ENCODE assay signal across 8 cellular contexts in the genomic region with DNA sequence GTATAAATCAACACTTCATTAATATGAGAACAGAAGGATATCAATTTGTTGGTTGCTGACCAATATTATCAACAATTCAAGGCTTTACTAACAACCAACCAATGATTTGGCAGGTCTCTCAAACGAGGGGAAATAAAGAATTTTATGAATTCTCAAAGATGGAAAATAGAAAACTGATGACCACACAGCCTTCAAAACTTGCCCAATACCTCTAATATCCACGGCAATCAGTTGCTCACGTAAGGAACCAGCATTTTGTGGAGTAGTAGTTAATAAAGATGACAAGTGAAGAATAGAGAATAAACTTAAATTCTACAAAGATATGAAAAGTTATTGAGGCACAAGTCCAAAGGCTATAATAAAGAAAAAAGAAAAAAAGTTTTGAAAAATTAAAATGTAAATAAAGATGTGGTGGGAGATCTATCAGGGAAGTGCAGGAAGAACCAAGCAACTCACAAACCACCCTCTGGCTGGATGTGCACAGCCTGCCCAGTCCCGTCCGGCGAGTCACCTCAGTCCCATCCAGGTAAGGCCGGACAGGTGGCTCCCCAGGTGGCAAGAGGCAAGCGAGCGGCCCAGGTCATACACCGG. TPM values are rescaled to one million over a fixed set of nuclear protein-coding genes. Genes with fewer than 3 reads are reported as not detected.
DNase-seq lines count a peak whose midpoint lies in the region; ATAC-seq, FAIRE-seq and TF ChIP-seq lines count a peak whose summit lies in the region.

No MANE protein-coding gene starts in this region.

- H3K4me1 ChIP-seq in Panc1 (ENCODE audit: control insufficient read depth, insufficient read depth, low read length) (peaks cover 10% of the 10 kb centered on the region), parathyroid adenoma (no peaks in the 10 kb centered on the region)

- H3K79me2 ChIP-seq in parathyroid adenoma = no peaks in the 10 kb centered on the region

- CTCF ChIA-PET in Panc1 (lab: Charles Lee) = no interaction called here

- no peaks in the 10 kb centered on the region for H3K36me3 ChIP-seq in Panc1 (ENCODE audit: control insufficient read depth, insufficient read depth, low read length)
- no peaks in the 10 kb centered on the region for H3K36me3 ChIP-seq in parathyroid adenoma (ENCODE audit: control insufficient read depth, insufficient read depth, low read length)

- H3K4me3 ChIP-seq in Panc1 (ENCODE audit: low read depth in 2 of 2, low read length in 2 of 2) = peak overlapping the region; percentile 74 to 82
- H3K4me3 ChIP-seq in epithelial cell of proximal tubule (ENCODE audit: low read depth, low read length) = peak overlapping the region; percentile 89
- H3K4me3 ChIP-seq in parathyroid adenoma (ENCODE audit: low read depth, low read length) = peak overlapping the region; percentile 82

- H3K9ac ChIP-seq in parathyroid adenoma = no peak overlapping the region

- POLR2A ChIA-PET in Panc1 (lab: Charles Lee) = no interaction called here

- DNase-seq in GM03348 (ENCODE audit: low spot score) (peak; percentile 22), Panc1 (ENCODE audit: low read depth, low spot score) (no peak), epithelial cell of proximal tubule (ENCODE audit: low read depth) (no peak), iPS-NIHi7 (ENCODE audit: extremely low spot score) (no peak), GM12892 (ENCODE audit: insufficient read length) (no peak), NCI-H2107 treated with DMSO at 0.1 percent for 48 hours (lab: John Stamatoyannopoulos, UW; ENCODE audit: unreplicated experiment) (no peak)

- H3K27me3 ChIP-seq in Panc1 (ENCODE audit: control insufficient read depth, insufficient read depth, low read length) (no peaks in the 10 kb centered on the region), parathyroid adenoma (ENCODE audit: control insufficient read depth, insufficient read depth, low read length) (no peaks in the 10 kb centered on the region)

- no peak; the same call in 1 of the 2 replicates for ATAC-seq in Panc1
- no peak for ATAC-seq in HG03280 (IDR thresholded peaks at IDR 0.05; ENCODE audit: unreplicated experiment)

- TF ChIP-seq CTCF in Panc1 (IDR thresholded peaks at IDR 0.05) = no peak
- TF ChIP-seq CTCF in epithelial cell of proximal tubule (conservative IDR thresholded peaks at IDR 0.05; ENCODE audit: low read depth, low read length) = no peak
- TF ChIP-seq CTCF in parathyroid adenoma (IDR thresholded peaks at IDR 0.05) = no peak

- H3K4me2 ChIP-seq in parathyroid adenoma (ENCODE audit: low read length) = peak overlapping the region; percentile 96

- no peaks in the 10 kb centered on the region for H3K9me3 ChIP-seq in Panc1 (ENCODE audit: control insufficient read depth, insufficient read depth, low read depth, low read length)
- H3K9me3 ChIP-seq in parathyroid adenoma (ENCODE audit: control insufficient read depth, low read length) = no peaks in the 10 kb centered on the region

- TF ChIP-seq POLR2A in GM12892 (IDR thresholded peaks at IDR 0.05; ENCODE audit: low read depth, low read length) = no peak

- H3K27ac ChIP-seq in Panc1 (ENCODE audit: low read length) (peak overlapping the region; percentile 80), parathyroid adenoma (peak overlapping the region; percentile 70)

- FAIRE-seq in GM12892 (lab: Jason Lieb, UNC) = no peak

- no TSS peak for BruUV-seq in Panc1 (replicated peaks; lab: Mats Ljungman, UMichigan)

- in situ Hi-C loops in Panc1 (cut with HindIII; ENCODE audit: low pct_unique_long_range_greater_than_20kb, low sequenced_read_pairs) = no loop called here

- intact Hi-C loops in Panc1 (cut with micrococcal nuclease; ENCODE audit: unreplicated experiment) = no loop called here

- H2AFZ ChIP-seq in parathyroid adenoma = peak overlapping the region; percentile 97

RNA-seq across cellular contexts. Expression of gene GK5, which starts 0.8 kb away (rescaled TPM):
- total RNA-seq in Panc1 (2021; ENCODE audit: unreplicated experiment) (30.8 TPM), epithelial cell of proximal tubule (6.4 and 16.3 TPM in 2 replicates)
- 11.9 TPM for polyA plus RNA-seq in Panc1 (2012; ENCODE audit: insufficient read length)
- 9.6 TPM for polyA plus RNA-seq in GM12892 (2012; ENCODE audit: missing spikeins)
